ENCODE assay signal across 17 cellular contexts in the genomic region with DNA sequence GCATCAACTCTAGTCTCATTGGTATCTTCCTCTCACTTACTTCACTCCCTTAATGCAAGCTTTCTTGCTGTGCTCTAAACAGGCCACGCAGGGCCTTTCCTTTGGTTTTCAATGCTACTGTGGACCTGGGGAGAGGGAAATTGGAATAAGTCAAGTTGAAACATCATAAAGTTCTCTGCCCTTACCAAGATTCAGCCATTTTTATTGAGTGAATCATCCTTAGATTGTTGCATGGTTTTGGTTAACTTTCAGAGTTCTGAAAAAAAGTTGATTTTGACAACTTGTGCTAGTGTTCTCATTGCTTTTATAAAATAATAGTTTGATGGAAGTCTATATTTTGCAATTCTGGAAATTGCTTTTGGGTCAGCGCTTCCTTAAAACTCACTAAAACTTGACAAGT.
"Had no signal": no experiment of that assay in that cellular context is flagged by ENCODE, and none has a peak within 500 bp of the region (broad histone marks: within the 10 kb centered on the region; RNA-seq: fewer than 3 reads in every experiment).

No MANE protein-coding gene starts in this region.

- H3K4me3 Mint-ChIP-seq: activated naive CD4-positive, alpha-beta T cell treated with anti-CD3 and anti-CD28 coated beads, Interleukin-2, amount 10 ng/mL, durations not matched to agents 7 days and 5 days; activated T-helper 17 cell treated with anti-CD3 and anti-CD28 coated beads, Interleukin-2, amount 50 U/mL, for 72 hours; memory B cell; naive thymus-derived CD8-positive, alpha-beta T cell had no signal

- H3K36me3 ChIP-seq: colonic mucosa, esophagus squamous epithelium, left lung, pancreas, tibial artery, uterus had no signal

- H3K4me3 ChIP-seq: colonic mucosa, esophagus squamous epithelium, hepatocyte, left lung, pancreas, tibial artery, uterus had no signal

- H3K27ac Mint-ChIP-seq: activated naive CD4-positive, alpha-beta T cell treated with anti-CD3 and anti-CD28 coated beads, Interleukin-2, amount 10 ng/mL, durations not matched to agents 7 days and 5 days; activated T-helper 17 cell treated with anti-CD3 and anti-CD28 coated beads, Interleukin-2, amount 50 U/mL, for 72 hours; memory B cell; naive thymus-derived CD8-positive, alpha-beta T cell had no signal

- DNase-seq: activated CD4-positive, CD25-positive, alpha-beta regulatory T cell treated with anti-CD3 and anti-CD28 coated beads, Interleukin-2, amount 50 U/mL, for 72 hours; activated naive CD4-positive, alpha-beta T cell treated with anti-CD3 and anti-CD28 coated beads, Interleukin-2, amount 10 ng/mL, durations not matched to agents 7 days and 5 days; activated T-cell treated with anti-CD3 and anti-CD28 coated beads for 4 hours; caudate nucleus; colonic mucosa; esophagus squamous epithelium; kidney; left lung; naive thymus-derived CD8-positive, alpha-beta T cell; pancreas; stimulated activated CD4-positive, alpha-beta T cell treated with anti-CD3 and anti-CD28 coated beads, Interleukin-4, amount 100 ng/mL, for 1 hour; stimulated activated naive CD4-positive, alpha-beta T cell; tibial artery; uterus had no signal

- H3K9me3 ChIP-seq: colonic mucosa, esophagus squamous epithelium, left lung, pancreas, tibial artery, uterus had no signal

- H3K27me3 Mint-ChIP-seq: activated naive CD4-positive, alpha-beta T cell treated with anti-CD3 and anti-CD28 coated beads, Interleukin-2, amount 10 ng/mL, durations not matched to agents 7 days and 5 days; memory B cell had no signal

- H3K79me2 ChIP-seq: hepatocyte had no signal

- H3K4me1 Mint-ChIP-seq: activated naive CD4-positive, alpha-beta T cell treated with anti-CD3 and anti-CD28 coated beads, Interleukin-2, amount 10 ng/mL, durations not matched to agents 7 days and 5 days; activated T-helper 17 cell treated with anti-CD3 and anti-CD28 coated beads, Interleukin-2, amount 50 U/mL, for 72 hours; memory B cell; naive thymus-derived CD8-positive, alpha-beta T cell had no signal

- H3K4me1 ChIP-seq: colonic mucosa, left lung, pancreas, tibial artery, uterus had no signal

- H2AFZ ChIP-seq: hepatocyte had no signal

- H3K4me2 ChIP-seq: hepatocyte had no signal

- H3K9me3 Mint-ChIP-seq: activated naive CD4-positive, alpha-beta T cell treated with anti-CD3 and anti-CD28 coated beads, Interleukin-2, amount 10 ng/mL, durations not matched to agents 7 days and 5 days; activated T-helper 17 cell treated with anti-CD3 and anti-CD28 coated beads, Interleukin-2, amount 50 U/mL, for 72 hours; memory B cell; naive thymus-derived CD8-positive, alpha-beta T cell had no signal

- H3K27me3 ChIP-seq: colonic mucosa, esophagus squamous epithelium, hepatocyte, left lung, pancreas, tibial artery, uterus had no signal

- H3K36me3 Mint-ChIP-seq: activated naive CD4-positive, alpha-beta T cell treated with anti-CD3 and anti-CD28 coated beads, Interleukin-2, amount 10 ng/mL, durations not matched to agents 7 days and 5 days; memory B cell; naive thymus-derived CD8-positive, alpha-beta T cell had no signal

- H3K27ac ChIP-seq: colonic mucosa, esophagus squamous epithelium, hepatocyte, pancreas, tibial artery, uterus had no signal
